ENCODE assay signal across 29 cellular contexts in genomic region chr9:365451-365850, GRCh38.
"Had no signal": no experiment of that assay in that cellular context is flagged by ENCODE, and none has a peak within 500 bp of the region (broad histone marks: within the 10 kb centered on the region; RNA-seq: fewer than 3 reads in every experiment).

No MANE protein-coding gene starts in this region.

- DNase-seq: activated CD4-positive, alpha-beta T cell treated with anti-CD3 and anti-CD28 coated beads for 36 hours; activated CD4-positive, alpha-beta T cell treated with anti-CD3 and anti-CD28 coated beads, Interleukin-2, amount 50 U/mL, for 4 hours; activated CD4-positive, CD25-positive, alpha-beta regulatory T cell; activated CD8-positive, alpha-beta memory T cell treated with anti-CD3 and anti-CD28 coated beads for 24 hours; activated naive CD8-positive, alpha-beta T cell treated with anti-CD3 and anti-CD28 coated beads, Interleukin-2, amount 50 U/mL, for 24 hours; activated T-cell treated with anti-CD3 and anti-CD28 coated beads, Interleukin-2, amount 50 U/mL, for 1 hour; amygdala; caudate nucleus; cortex of kidney; foreskin keratinocyte; heart right ventricle; lower lobe of right lung; mesendoderm; posterior cingulate gyrus; right lobe of liver; stimulated activated CD4-positive, alpha-beta T cell treated with anti-CD3 and anti-CD28 coated beads, Interleukin-1b, Interleukin-23, amount 100 ng/mL, for 48 hours; stimulated activated CD4-positive, alpha-beta T cell treated with anti-CD3 and anti-CD28 coated beads, Interleukin-4, amount 100 ng/mL, for 4 hours; stimulated activated CD8-positive, alpha-beta memory T cell treated with anti-CD3 and anti-CD28 coated beads, Interleukin-4, amount 100 ng/mL, for 48 hours; stimulated activated naive B cell treated with anti-CD40 and anti-IgM and Interleukin-4, amounts not matched to agents 10 μg/mL and 1 μg/mL and 100 μg/mL, for 72 hours; stomach; T-helper 1 cell; thyroid gland; upper lobe of right lung had no signal

- H3K9me3 ChIP-seq: heart right ventricle, lower lobe of right lung, right lobe of liver, stomach, thyroid gland, upper lobe of right lung had no signal

- H3K27me3 ChIP-seq: foreskin keratinocyte, heart right ventricle, right lobe of liver, stomach, thyroid gland, upper lobe of right lung had no signal

- H3K4me1 ChIP-seq: foreskin keratinocyte, lower lobe of right lung, right lobe of liver, stomach, thyroid gland, upper lobe of right lung had no signal

- H3K27ac ChIP-seq: foreskin keratinocyte, heart right ventricle, lower lobe of right lung, right lobe of liver, stomach, thyroid gland, upper lobe of right lung had no signal

- H3K27me3 Mint-ChIP-seq: activated CD4-positive, alpha-beta T cell treated with anti-CD3 and anti-CD28 coated beads for 36 hours; activated naive CD4-positive, alpha-beta T cell treated with anti-CD3 and anti-CD28 coated beads, Interleukin-2, amount 50 U/mL, for 24 hours; activated naive CD8-positive, alpha-beta T cell treated with anti-CD3 and anti-CD28 coated beads, Interleukin-2, amount 50 U/mL, for 24 hours; stimulated activated naive B cell treated with anti-CD40 and anti-IgM and Interleukin-4, amounts not matched to agents 10 μg/mL and 1 μg/mL and 100 μg/mL, for 72 hours had no signal

- H3K4me3 Mint-ChIP-seq: activated CD4-positive, alpha-beta T cell treated with anti-CD3 and anti-CD28 coated beads for 36 hours; activated naive CD4-positive, alpha-beta T cell treated with anti-CD3 and anti-CD28 coated beads, Interleukin-2, amount 50 U/mL, for 24 hours; activated naive CD8-positive, alpha-beta T cell treated with anti-CD3 and anti-CD28 coated beads, Interleukin-2, amount 50 U/mL, for 24 hours; nephron; stimulated activated naive B cell treated with anti-CD40 and anti-IgM and Interleukin-4, amounts not matched to agents 10 μg/mL and 1 μg/mL and 100 μg/mL, for 72 hours had no signal

- H3K4me3 ChIP-seq: heart right ventricle, lower lobe of right lung, right lobe of liver, smooth muscle cell, stomach, thyroid gland, upper lobe of right lung had no signal

- H3K9me3 Mint-ChIP-seq: activated naive CD4-positive, alpha-beta T cell treated with anti-CD3 and anti-CD28 coated beads, Interleukin-2, amount 50 U/mL, for 24 hours; activated naive CD8-positive, alpha-beta T cell treated with anti-CD3 and anti-CD28 coated beads, Interleukin-2, amount 50 U/mL, for 24 hours; activated T-helper 2 cell treated with anti-CD3 and anti-CD28 coated beads, Interferon-gamma antibody, Interleukin-2, Interleukin-4, amounts not matched to agents 10 μg/mL and 5 μg/mL and 100 μg/mL, durations not matched to agents 14 hours and 24 hours and 36 hours; nephron; stimulated activated naive B cell treated with anti-CD40 and anti-IgM and Interleukin-4, amounts not matched to agents 10 μg/mL and 1 μg/mL and 100 μg/mL, for 72 hours had no signal

- H3K4me1 Mint-ChIP-seq: activated naive CD8-positive, alpha-beta T cell treated with anti-CD3 and anti-CD28 coated beads, Interleukin-2, amount 50 U/mL, for 24 hours had no signal

- ATAC-seq: activated CD4-positive, alpha-beta T cell treated with anti-CD3 and anti-CD28 coated beads for 36 hours; activated naive CD8-positive, alpha-beta T cell treated with anti-CD3 and anti-CD28 coated beads, Interleukin-2, amount 50 U/mL, for 24 hours; esophagus mucosa; foreskin keratinocyte; left lobe of liver; lower lobe of right lung; right lobe of liver; stimulated activated naive B cell treated with anti-CD40 and anti-IgM and Interleukin-4, amounts not matched to agents 10 μg/mL and 1 μg/mL and 100 μg/mL, for 72 hours; upper lobe of right lung had no signal
